1 cellular context compared by ENCODE assay signal in the genomic region with DNA sequence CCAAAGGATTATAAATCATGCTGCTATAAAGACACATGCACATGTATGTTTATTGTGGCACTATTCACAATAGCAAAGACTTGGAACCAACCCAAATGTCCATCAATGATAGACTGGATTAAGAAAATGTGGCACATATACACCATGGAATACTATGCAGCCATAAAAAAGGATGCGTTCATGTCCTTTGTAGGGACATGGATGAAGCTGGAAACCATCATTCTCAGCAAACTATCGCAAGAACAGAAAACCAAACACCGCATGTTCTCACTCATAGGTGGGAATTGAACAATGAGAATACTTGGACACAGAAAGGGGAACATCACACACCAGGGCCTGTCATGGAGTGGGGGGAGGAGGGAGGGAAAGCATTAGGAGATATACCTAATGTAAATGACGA.
A peak's percentile ranks its signal among the peaks of the same experiment; 100 is the strongest.
TF ChIP-seq lines count a peak whose summit lies in the region.
"Not testable (repeated sequence)": the region's sequence is repeated elsewhere in the genome, so short reads cannot be mapped to it uniquely, and the experiment has no call there.

No MANE protein-coding gene starts in this region.

- not testable (repeated sequence) for H3K4me1 ChIP-seq in HEK293 (ENCODE audit: control insufficient read depth, insufficient read depth, low read length)

- H3K36me3 ChIP-seq in HEK293 (ENCODE audit: control insufficient read depth in 2 of 2, insufficient read depth in 1 of 2, low read length in 2 of 2): not testable (repeated sequence)

- TF ChIP-seq CTCF in HEK293 (tag by site-specific recombination; IDR thresholded peaks at IDR 0.05): not testable (repeated sequence)

- CTCF ChIA-PET in HEK293 (lab: Yijun Ruan, JAX): not testable (repeated sequence)

- H3K4me3 ChIP-seq in HEK293 (ENCODE audit: low read depth, low read length): not testable (repeated sequence)

- POLR2A ChIA-PET in HEK293 (lab: Yijun Ruan, JAX): not testable (repeated sequence)

- H3K9me3 ChIP-seq in HEK293 (ENCODE audit: control insufficient read depth, insufficient read depth, low read depth, low read length): not testable (repeated sequence)

- H3K27ac ChIP-seq in HEK293 (ENCODE audit: extremely low read depth, low read depth, low read length): not testable (repeated sequence)

TF ChIP-seq in HEK293, 187 proteins besides CTCF, POLR2A, EP300 and RAD21:
- peak; percentile 92 for TF ChIP-seq ZNF146 (tag by site-specific recombination; IDR thresholded peaks at IDR 0.05)
